In the genomic region with DNA sequence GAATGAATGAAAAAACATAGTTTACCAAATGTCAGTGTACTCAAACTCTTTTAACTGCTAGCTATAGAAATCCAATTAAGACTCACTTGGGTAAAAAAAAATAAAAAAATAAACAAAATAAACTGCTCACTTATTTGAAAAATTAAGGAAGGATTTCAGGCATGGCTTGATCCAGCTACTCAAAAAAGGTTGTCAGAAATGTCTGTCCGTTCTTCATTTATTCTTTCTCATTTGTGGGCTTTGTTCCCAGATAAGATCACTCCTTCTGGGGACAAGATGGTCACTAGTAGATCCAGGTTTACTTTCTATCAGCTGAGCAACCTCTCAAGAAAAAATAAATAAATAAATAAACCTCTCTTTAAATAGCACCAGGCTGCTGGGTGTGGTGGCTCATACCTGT, we compare ENCODE assay signal across 8 cellular contexts.
"Had no signal": no experiment of that assay in that cellular context is flagged by ENCODE, and none has a peak within 500 bp of the region (broad histone marks: within the 10 kb centered on the region; RNA-seq: fewer than 3 reads in every experiment).

No MANE protein-coding gene starts in this region.

- FAIRE-seq: G401.6, GM12878, GM12891, GM12892, GM18507, GM19239 had no signal

- ATAC-seq: GM12878 had no signal

- DNase-seq: GDM1, GF-D8 had no signal

- H3K4me3 ChIP-seq: GM12878 had no signal
